In the genomic region with DNA sequence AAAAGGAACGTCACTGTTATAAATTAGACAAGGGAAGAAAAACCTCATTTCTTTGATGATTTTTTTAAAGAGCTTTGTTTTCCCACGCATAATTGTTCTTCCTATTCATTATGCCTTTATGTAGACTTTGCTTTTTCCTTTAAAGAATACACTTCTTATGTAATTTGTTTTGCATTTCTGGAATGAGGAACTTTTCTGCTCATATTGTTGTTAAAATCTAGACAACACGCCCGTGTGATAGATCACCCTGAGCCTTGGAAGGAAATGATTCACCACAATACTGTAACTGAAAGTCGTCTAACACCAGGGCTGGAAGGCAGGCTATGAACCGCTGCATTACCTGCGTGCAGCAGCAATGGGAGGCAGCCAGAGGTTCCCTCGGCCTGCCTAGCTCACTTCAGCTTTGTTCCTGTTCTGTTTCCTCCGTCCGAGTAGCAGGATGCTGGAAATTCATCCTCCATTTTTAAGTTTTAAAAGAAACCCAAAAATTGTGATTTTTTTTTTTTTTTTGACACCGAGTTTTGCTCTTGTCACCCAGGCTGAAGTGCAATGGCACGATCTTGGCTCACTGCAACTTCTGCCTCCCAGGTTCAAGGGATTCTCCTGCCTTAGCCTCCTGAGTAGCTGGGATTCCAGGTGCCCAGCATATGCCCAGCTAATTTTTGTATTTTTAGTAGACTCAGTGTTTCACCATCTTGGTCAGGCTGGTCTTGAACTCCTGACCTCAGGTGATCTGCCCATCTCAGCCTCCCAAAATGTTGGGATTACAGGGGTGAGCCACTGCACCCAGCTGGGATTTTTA, we compare ENCODE assay signal across 8 cellular contexts. TPM values are rescaled to one million over a fixed set of nuclear protein-coding genes. Genes with fewer than 3 reads are reported as not detected.
DNase-seq lines count a peak whose midpoint lies in the region; ATAC-seq, FAIRE-seq and TF ChIP-seq lines count a peak whose summit lies in the region.

No MANE protein-coding gene starts in this region.

- no peaks in the 10 kb centered on the region for H3K9me3 ChIP-seq in astrocyte (ENCODE audit: insufficient read depth, low read depth, low read length)

- POLR2A ChIA-PET in AG04449 (lab: Yijun Ruan, JAX) = interaction anchor here (1.0 kb wide), 1 partner anchor 20 kb away, joined by 3 read pairs; no protein-coding TSS in a partner anchor

- no peak for DNase-seq in AG04449 (ENCODE audit: low read depth, low spot score)
- peak; percentile 79 for DNase-seq in GM19240 (ENCODE audit: insufficient read length, low spot score)
- DNase-seq in T-helper 1 cell = peak; percentile 19 to 86 (median 48)
- DNase-seq in astrocyte (ENCODE audit: low read depth) = peak; percentile 83
- peak; percentile 95 for DNase-seq in kidney tubule cell (ENCODE audit: low spot score)
- peak; percentile 43 to 51 for DNase-seq in stimulated activated CD4-positive, alpha-beta T cell treated with anti-CD3 and anti-CD28 coated beads, Interleukin-4, amount 100 ng/mL, for 48 hours (ENCODE audit: low read depth in 2 of 2)
- DNase-seq in amniotic stem cell (lab: John Stamatoyannopoulos, UW) = no peak

- H3K79me2 ChIP-seq in astrocyte (ENCODE audit: insufficient read depth, low read length) = no peaks in the 10 kb centered on the region

- H3K27ac Mint-ChIP-seq in astrocyte (ENCODE audit: unreplicated experiment) = peak overlapping the region; percentile 96

- H3K27me3 Mint-ChIP-seq in astrocyte (ENCODE audit: low read depth, unreplicated experiment) = no peaks in the 10 kb centered on the region

- peak overlapping the region; percentile 82 for H3K4me2 ChIP-seq in astrocyte (ENCODE audit: low read length)

- H3K4me1 ChIP-seq in astrocyte (ENCODE audit: insufficient read depth, low read length) = peaks cover 16% of the 10 kb centered on the region

- H3K9ac ChIP-seq in astrocyte (ENCODE audit: low read length) = peak overlapping the region; percentile 69

- CTCF ChIA-PET in AG04449 (lab: Yijun Ruan, JAX) = interaction anchor here (1.0 to 1.6 kb wide), 5 partner anchors 8 to 272 kb away, joined by 4 to 7 read pairs (median 4); no protein-coding TSS in a partner anchor

- TF ChIP-seq CTCF in AG04449 (IDR thresholded peaks at IDR 0.05; ENCODE audit: insufficient read depth, low read length, missing control alignments) = no peak
- no peak for TF ChIP-seq CTCF in astrocyte (IDR thresholded peaks at IDR 0.05; ENCODE audit: insufficient read depth, low read depth, low read length)

- FAIRE-seq in astrocyte (lab: Jason Lieb, UNC) = peak; percentile 32

- H3K36me3 ChIP-seq in astrocyte (ENCODE audit: insufficient read depth, low read length) = no peaks in the 10 kb centered on the region

- H3K9me3 Mint-ChIP-seq in astrocyte (ENCODE audit: unreplicated experiment) = no peaks in the 10 kb centered on the region

- H3K27ac ChIP-seq in astrocyte (ENCODE audit: low read depth, low read length) = peak overlapping the region; percentile 79

- peak; percentile 96 for ATAC-seq in HG03442 (IDR thresholded peaks at IDR 0.05; ENCODE audit: unreplicated experiment)

- peaks cover 21% of the 10 kb centered on the region for H3K4me1 Mint-ChIP-seq in astrocyte (ENCODE audit: low read depth, unreplicated experiment)

- H3K4me3 ChIP-seq in AG04449 (ENCODE audit: low read depth, low read length) (0 out of 2 replicates have a peak overlapping the region, but pooled peaks have one; percentile 12), astrocyte (ENCODE audit: insufficient read depth, low read depth, low read length) (no peak overlapping the region)

- no peaks in the 10 kb centered on the region for H4K20me1 ChIP-seq in astrocyte (ENCODE audit: insufficient read depth, low read length)

- H2AFZ ChIP-seq in astrocyte (ENCODE audit: low read depth, low read length) = peak overlapping the region; percentile 59

- H3K27me3 ChIP-seq in astrocyte (ENCODE audit: insufficient read depth, low read length) = no peaks in the 10 kb centered on the region

- no peaks in the 10 kb centered on the region for H3K36me3 Mint-ChIP-seq in astrocyte (ENCODE audit: low read depth, unreplicated experiment)

- H3K4me3 Mint-ChIP-seq in astrocyte (ENCODE audit: unreplicated experiment) = no peak overlapping the region

RNA-seq across cellular contexts. Expression of a gene that starts 49.6 kb away (rescaled TPM):
- total RNA-seq in astrocyte = 54.6 and 57.9 TPM in 2 replicates

Comparison
In these comparisons a context has a peak if more than half of its experiments do, and no peak if none do; other contexts are left out.
1. DNase-seq: peak in GM19240 (single experiment), T-helper 1 cell (5 of 5), astrocyte (single experiment), kidney tubule cell (single experiment) and stimulated activated CD4-positive, alpha-beta T cell treated with anti-CD3 and anti-CD28 coated beads, Interleukin-4, amount 100 ng/mL, for 48 hours (2 of 2); none in AG04449 (single experiment) and amniotic stem cell (single experiment).